Comparison of ENCODE assay signal across 7 cellular contexts in genomic region chr12:6970096-6970527, GRCh38. TPM values are rescaled to one million over a fixed set of nuclear protein-coding genes. Genes with fewer than 3 reads are reported as not detected.
DNase-seq lines count a peak whose midpoint lies in the region; ATAC-seq and TF ChIP-seq lines count a peak whose summit lies in the region.
"Had no signal": no experiment of that assay in that cellular context is flagged by ENCODE, and none has a peak within 500 bp of the region (broad histone marks: within the 10 kb centered on the region; RNA-seq: fewer than 3 reads in every experiment).

No MANE protein-coding gene starts in this region.

- H4K20me1 ChIP-seq in H9 (ENCODE audit: control insufficient read depth, insufficient read depth, insufficient read length) (peaks cover 1% of the 10 kb centered on the region), SK-N-SH (ENCODE audit: insufficient read depth) (no peaks in the 10 kb centered on the region)

- no peak overlapping the region for H2AK5ac ChIP-seq in H9 (ENCODE audit: insufficient read length, low read length)

- H3K27me3 Mint-ChIP-seq in H9 (ENCODE audit: low read depth), result no peaks in the 10 kb centered on the region

- H2BK15ac ChIP-seq in H9 (ENCODE audit: low read depth, low read length), result no peak overlapping the region

- H3K36me3 Mint-ChIP-seq in H9 (ENCODE audit: insufficient read depth in 1 of 3, low read depth in 3 of 3), result peaks cover 46 to 77% (median 75%) of the 10 kb centered on the region in 3 experiments

- no peak overlapping the region for H4K8ac ChIP-seq in H9 (replicated peaks; ENCODE audit: insufficient read length, low read depth, low read length)

- peak overlapping the region; percentile 36 for H2BK5ac ChIP-seq in H9 (ENCODE audit: insufficient read length, low read length)

- ATAC-seq in GM18868 (IDR thresholded peaks at IDR 0.05; ENCODE audit: unreplicated experiment), result no peak

- H3K23ac ChIP-seq in H9 (ENCODE audit: insufficient read length, low read depth, low read length), result no peak overlapping the region

- no peak overlapping the region for H2AFZ ChIP-seq in H9 (ENCODE audit: low read length)
- no peak overlapping the region for H2AFZ ChIP-seq in SK-N-SH (ENCODE audit: low read depth)

- H3K9me2 ChIP-seq in SK-N-SH, result no peaks in the 10 kb centered on the region

- CTCF ChIA-PET in SK-N-SH (lab: Yijun Ruan, JAX), result interaction anchor here (1.5 to 2.6 kb wide), 4 partner anchors 9 to 175 kb away, joined by 3 to 17 read pairs (median 6); no protein-coding TSS in a partner anchor

- H2BK120ac ChIP-seq in H9 (ENCODE audit: low read depth, low read length, poor library complexity, severe bottlenecking), result peak overlapping the region; percentile 71

- H4K91ac ChIP-seq in H9 (ENCODE audit: insufficient read length, low read depth, low read length), result no peak overlapping the region

- H3K9ac ChIP-seq in H9 (ENCODE audit: extremely low read depth, insufficient read length, low read length) (peak overlapping the region; percentile 97), SK-N-SH (peak overlapping the region; percentile 88)

- no peak for TF ChIP-seq EP300 in SK-N-SH (IDR thresholded peaks at IDR 0.05; ENCODE audit: borderline replicate concordance in 1 of 2, low read depth in 1 of 2, low read length in 1 of 2)

- H3K79me2 ChIP-seq in H9 (ENCODE audit: insufficient read depth, low read length), result peaks cover 15% of the 10 kb centered on the region; the same call in 1 of the 2 replicates
- H3K79me2 ChIP-seq in SK-N-SH (ENCODE audit: insufficient read depth), result peaks cover 59% of the 10 kb centered on the region

- H3K36me3 ChIP-seq in SK-N-SH (replicated peaks in 1 of 2; ENCODE audit: control insufficient read depth in 1 of 2, insufficient read depth in 2 of 2, low read length in 1 of 2), result peaks cover 44 to 53% of the 10 kb centered on the region in 2 experiments

- POLR2A ChIA-PET in SK-N-SH (lab: Yijun Ruan, JAX), result interaction anchor here (2.0 kb wide), 1 partner anchor 26 kb away, joined by 13 read pairs; the partner anchor contains the start of genes C12orf57 and RNU7-1

- H3K9me3 ChIP-seq in H9 (ENCODE audit: control insufficient read depth, low read depth, low read length) (no peaks in the 10 kb centered on the region), SK-N-SH (no peaks in the 10 kb centered on the region), iPS-18c (ENCODE audit: control insufficient read depth, insufficient read depth, low read length) (no peaks in the 10 kb centered on the region)

- H3K27ac Mint-ChIP-seq in H9, result peak overlapping the region; percentile 96 to 99 (median 99)

- peaks cover 25 to 34% of the 10 kb centered on the region in 2 experiments for H3K4me1 Mint-ChIP-seq in H9

- H2BK12ac ChIP-seq in H9 (ENCODE audit: insufficient read length, low read depth, low read length), result no peak overlapping the region

- H4K5ac ChIP-seq in H9 (ENCODE audit: insufficient read length, low read depth, low read length), result peak overlapping the region; percentile 83

- peak overlapping the region; percentile 13 for H3K56ac ChIP-seq in H9 (ENCODE audit: insufficient read length, low read depth, low read length)

- H3K4me3 ChIP-seq in SK-N-SH (ENCODE audit: low read depth in 2 of 2, low read length in 1 of 2), result peak overlapping the region; percentile 82 to 97
- peak overlapping the region; percentile 96 for H3K4me3 ChIP-seq in iPS-18c (ENCODE audit: insufficient read depth, low read depth, low read length)

- peak overlapping the region; percentile 100 for H3K4me3 Mint-ChIP-seq in H9

- H2BK20ac ChIP-seq in H9 (ENCODE audit: low read depth, low read length, poor library complexity, severe bottlenecking), result no peak overlapping the region

- peaks cover 19% of the 10 kb centered on the region for H3F3A ChIP-seq in SK-N-SH (replicated peaks; ENCODE audit: insufficient read depth)

- H3K4ac ChIP-seq in H9 (ENCODE audit: low read depth, low read length), result no peak overlapping the region

- H3T11ph ChIP-seq in H9 (ENCODE audit: low read length), result no peak overlapping the region

- whole genome bisulfite sequencing in H9 (ENCODE audit: extremely low coverage, insufficient read length, low lambda C conversion rate), result no CpG with 5 or more reads among the region's 31 CpGs
- under 1% methylated on average over 23 of the region's 31 CpGs for WGBS in SK-N-SH (ENCODE audit: low lambda C conversion rate)

- H3K27me3 ChIP-seq in H9 (ENCODE audit: insufficient read depth, low read length) (no peaks in the 10 kb centered on the region), SK-N-SH (ENCODE audit: insufficient read depth) (no peaks in the 10 kb centered on the region)

- peak overlapping the region; percentile 99 for H3K4me2 ChIP-seq in H9 (ENCODE audit: insufficient read depth, insufficient read length, low read length)
- peak overlapping the region; percentile 91 for H3K4me2 ChIP-seq in SK-N-SH

- peak overlapping the region; percentile 87 for H3K14ac ChIP-seq in H9 (ENCODE audit: insufficient read depth, low read length)

- H3K79me1 ChIP-seq in H9 (ENCODE audit: insufficient read depth, low read depth, low read length, poor library complexity, severe bottlenecking), result peaks cover 7% of the 10 kb centered on the region

- no peak for TF ChIP-seq RAD21 in SK-N-SH (IDR thresholded peaks at IDR 0.05; ENCODE audit: low read length)

- H3K4me1 ChIP-seq in H9 (ENCODE audit: insufficient read depth, low read length) (no peaks in the 10 kb centered on the region), SK-N-SH (ENCODE audit: control insufficient read depth in 1 of 2, insufficient read depth in 2 of 2, low read depth in 1 of 2, low read length in 1 of 2) (peaks cover 10 to 16% of the 10 kb centered on the region in 2 experiments; a peak in 3 of 4 replicates)

- no peaks in the 10 kb centered on the region; a peak in 2 of 5 replicates for H3K9me3 Mint-ChIP-seq in H9

- H3K23me2 ChIP-seq in H9 (ENCODE audit: insufficient read length, low read depth, low read length, poor library complexity, severe bottlenecking), result peaks cover 4% of the 10 kb centered on the region

- peak overlapping the region; percentile 83 for H3K18ac ChIP-seq in H9 (ENCODE audit: insufficient read length, low read depth, low read length)

- TF ChIP-seq CTCF in H9 (conservative IDR thresholded peaks at IDR 0.05) (no peak), SK-N-SH (IDR thresholded peaks at IDR 0.05) (no peak)

- H3K27ac ChIP-seq in H9 (ENCODE audit: insufficient read length, low read depth, low read length) (peak overlapping the region; percentile 2), SK-N-SH (ENCODE audit: low read depth in 2 of 2, low read length in 1 of 2) (peak overlapping the region; percentile 84 to 86)

- DNase-seq in H9, result no peak
- no peak for DNase-seq in SK-N-SH
- DNase-seq in NCI-H748 (lab: John Stamatoyannopoulos, UW; ENCODE audit: unreplicated experiment), result no peak
- no peak for DNase-seq in SIG-M5 (lab: John Stamatoyannopoulos, UW)

TF ChIP-seq in SK-N-SH, 30 proteins besides CTCF, POLR2A, EP300 and RAD21:
- TF ChIP-seq SMC3 (IDR thresholded peaks at IDR 0.05; ENCODE audit: low read depth, low read length) (no peak), MXI1 (IDR thresholded peaks at IDR 0.05; ENCODE audit: low read depth, low read length) (no peak), EZH2phosphoT487 (IDR thresholded peaks at IDR 0.05; ENCODE audit: borderline replicate concordance, low read depth) (no peak), MEF2A (IDR thresholded peaks at IDR 0.05; ENCODE audit: borderline replicate concordance, low read depth) (no peak), TEAD4 (IDR thresholded peaks at IDR 0.05; ENCODE audit: borderline replicate concordance, insufficient read depth) (no peak), JUND (IDR thresholded peaks at IDR 0.05) (no peak), RXRA (IDR thresholded peaks at IDR 0.05; ENCODE audit: borderline replicate concordance, low read depth) (no peak), IRF3 (IDR thresholded peaks at IDR 0.05; ENCODE audit: low read depth, low read length) (no peak)

RNA-seq across cellular contexts. Expression of gene PHB2, which starts 0.4 kb away (rescaled TPM):
- 370 and 383 TPM in 2 replicates for total RNA-seq in H9 (2021)
- polyA plus RNA-seq in SK-N-SH (2012; rRNA removed), result 386 and 447 TPM in 2 replicates
- 287 and 379 TPM in 2 replicates for polyA plus RNA-seq in SK-N-SH (2012; cell fraction: cytosol; rRNA removed)
- 324 and 396 TPM in 2 replicates for polyA plus RNA-seq in SK-N-SH (2012; cell fraction: nucleus; rRNA removed)

RNA-seq across cellular contexts. Expression of gene EMG1, which starts 0.6 kb away (rescaled TPM):
- total RNA-seq in H9 (2021), result 62.7 and 67.4 TPM in 2 replicates
- 77.4 and 82.8 TPM in 2 replicates for polyA plus RNA-seq in SK-N-SH (2012; rRNA removed)
- 74.4 and 76.0 TPM in 2 replicates for polyA plus RNA-seq in SK-N-SH (2012; cell fraction: cytosol; rRNA removed)
- 73.4 and 75.5 TPM in 2 replicates for polyA plus RNA-seq in SK-N-SH (2012; cell fraction: nucleus; rRNA removed)

RNA-seq across cellular contexts. Expression of gene PTPN6, which starts 19.0 kb away (rescaled TPM):
- 18.2 and 19.8 TPM in 2 replicates for total RNA-seq in H9 (2021)
- polyA plus RNA-seq in SK-N-SH (2012; rRNA removed), result 0.12 and 0.18 TPM in 2 replicates
- 0.09 TPM in 1 of 2 replicates, not detected in the other for polyA plus RNA-seq in SK-N-SH (2012; cell fraction: cytosol; rRNA removed)
- 0.43 and 0.96 TPM in 2 replicates for polyA plus RNA-seq in SK-N-SH (2012; cell fraction: nucleus; rRNA removed)

RNA-seq across cellular contexts. Expression of gene C12orf57, which starts 26.3 kb away (rescaled TPM):
- total RNA-seq in H9 (2021), result 195 TPM in 2 replicates
- 560 and 659 TPM in 2 replicates for polyA plus RNA-seq in SK-N-SH (2012; rRNA removed)
- polyA plus RNA-seq in SK-N-SH (2012; cell fraction: cytosol; rRNA removed), result 378 and 573 TPM in 2 replicates
- polyA plus RNA-seq in SK-N-SH (2012; cell fraction: nucleus; rRNA removed), result 265 and 491 TPM in 2 replicates

RNA-seq across cellular contexts. Expression of gene RNU7-1, which starts 26.5 kb away (rescaled TPM):
- not detected in 2 replicates for total RNA-seq in H9 (2021)
- not detected in 2 replicates for polyA plus RNA-seq in SK-N-SH (2012; rRNA removed)
- polyA plus RNA-seq in SK-N-SH (2012; cell fraction: cytosol; rRNA removed), result not detected in 2 replicates
- not detected in 2 replicates for polyA plus RNA-seq in SK-N-SH (2012; cell fraction: nucleus; rRNA removed)
- total RNA-seq: dermis microvascular lymphatic vessel endothelial cell had no signal
